In genomic region chr18:50284226-50284885, GRCh38 we compare ENCODE assay signal across 11 cellular contexts. TPM values are rescaled to one million over a fixed set of nuclear protein-coding genes. Genes with fewer than 3 reads are reported as not detected.
A peak's percentile ranks its signal among the peaks of the same experiment; 100 is the strongest.
DNase-seq lines count a peak whose midpoint lies in the region; ATAC-seq and TF ChIP-seq lines count a peak whose summit lies in the region.
"Had no signal": no experiment of that assay in that cellular context is flagged by ENCODE, and none has a peak within 500 bp of the region (broad histone marks: within the 10 kb centered on the region; RNA-seq: fewer than 3 reads in every experiment).

No MANE protein-coding gene starts in this region.

- CTCF ChIA-PET in CD8-positive, alpha-beta memory T cell (lab: Charles Lee), result no interaction called here
- CTCF ChIA-PET in HEK293T (lab: Yijun Ruan, JAX), result no interaction called here

- peaks cover 0 to 1% of the 10 kb centered on the region in 2 donors for H3K27me3 Mint-ChIP-seq in CD8-positive, alpha-beta memory T cell
- no peaks in the 10 kb centered on the region for H3K27me3 Mint-ChIP-seq in IgD-negative memory B cell
- no peaks in the 10 kb centered on the region for H3K27me3 Mint-ChIP-seq in activated naive CD8-positive, alpha-beta T cell
- no peaks in the 10 kb centered on the region for H3K27me3 Mint-ChIP-seq in naive B cell

- no peaks in the 10 kb centered on the region for H3K9me3 ChIP-seq in CD8-positive, alpha-beta memory T cell (ENCODE audit: low read length)

- H3K27ac ChIP-seq in CD8-positive, alpha-beta memory T cell (ENCODE audit: low read depth, low read length), result no peak overlapping the region

- H3K9me3 Mint-ChIP-seq in CD8-positive, alpha-beta memory T cell, result no peaks in the 10 kb centered on the region
- H3K9me3 Mint-ChIP-seq in IgD-negative memory B cell (no peaks in the 10 kb centered on the region), naive B cell (no peaks in the 10 kb centered on the region)
- H3K9me3 Mint-ChIP-seq in activated naive CD8-positive, alpha-beta T cell (ENCODE audit: low read depth), result no peaks in the 10 kb centered on the region

- H3K4me1 ChIP-seq in CD8-positive, alpha-beta memory T cell (ENCODE audit: insufficient read depth, low read length), result peaks cover 30% of the 10 kb centered on the region

- DNase-seq in CD8-positive, alpha-beta memory T cell, result no peak
- DNase-seq in naive B cell, result no peak
- DNase-seq in effector CD8-positive, alpha-beta T cell (lab: John Stamatoyannopoulos, UW), result no peak
- DNase-seq in HEK293T (ENCODE audit: extremely low spot score), result no peak
- no peak for DNase-seq in midbrain (lab: John Stamatoyannopoulos, UW)
- no peak for DNase-seq in NCI-H524 (lab: John Stamatoyannopoulos, UW)
- DNase-seq: cortex of kidney; NCI-H2029 treated with DMSO at 0.1 percent for 48 hours; stimulated activated CD4-positive, alpha-beta T cell treated with anti-CD3 and anti-CD28 coated beads, Interleukin-2, amount 100 ng/mL, for 48 hours had no signal

- POLR2A ChIA-PET in CD8-positive, alpha-beta memory T cell (lab: Charles Lee), result no interaction called here
- POLR2A ChIA-PET in HEK293T (lab: Yijun Ruan, JAX), result no interaction called here

- peaks cover 41 to 64% (median 44%) of the 10 kb centered on the region in 3 donors for H3K4me1 Mint-ChIP-seq in CD8-positive, alpha-beta memory T cell
- H3K4me1 Mint-ChIP-seq in IgD-negative memory B cell (peaks cover 21 to 34% (median 28%) of the 10 kb centered on the region in 3 donors), naive B cell (peaks cover 60 to 72% (median 61%) of the 10 kb centered on the region in 3 donors)
- H3K4me1 Mint-ChIP-seq in activated naive CD8-positive, alpha-beta T cell (ENCODE audit: low read depth), result peaks cover 37% of the 10 kb centered on the region

- H3K4me3 Mint-ChIP-seq in CD8-positive, alpha-beta memory T cell, result peak overlapping the region; percentile 9 to 81 (median 68)
- H3K4me3 Mint-ChIP-seq in IgD-negative memory B cell, result peak overlapping the region; percentile 48 to 96 (median 64)
- peak overlapping the region; percentile 3 for H3K4me3 Mint-ChIP-seq in activated naive CD8-positive, alpha-beta T cell
- peak overlapping the region; percentile 31 to 100 (median 91) for H3K4me3 Mint-ChIP-seq in naive B cell

- peaks cover 13 to 74% (median 17%) of the 10 kb centered on the region in 3 donors for H3K36me3 Mint-ChIP-seq in CD8-positive, alpha-beta memory T cell
- peaks cover 16% of the 10 kb centered on the region for H3K36me3 Mint-ChIP-seq in IgD-negative memory B cell
- H3K36me3 Mint-ChIP-seq in activated naive CD8-positive, alpha-beta T cell, result peaks cover 14% of the 10 kb centered on the region
- peaks cover 8 to 46% of the 10 kb centered on the region in 2 donors for H3K36me3 Mint-ChIP-seq in naive B cell

- ATAC-seq in naive B cell (ENCODE audit: low read depth in 2 of 2), result no peak

- H3K36me3 ChIP-seq in CD8-positive, alpha-beta memory T cell (ENCODE audit: insufficient read depth, low read length), result no peaks in the 10 kb centered on the region

- H3K4me3 ChIP-seq in CD8-positive, alpha-beta memory T cell (ENCODE audit: low read length), result no peak overlapping the region

- H3K27me3 ChIP-seq in CD8-positive, alpha-beta memory T cell (ENCODE audit: insufficient read depth, low read length, poor library complexity, severe bottlenecking), result no peaks in the 10 kb centered on the region

- peak overlapping the region in 4 of 8 donors; percentile 15 to 89 (median 71) for H3K27ac Mint-ChIP-seq in CD8-positive, alpha-beta memory T cell
- peak overlapping the region in 2 of 3 donors; percentile 90 to 92 for H3K27ac Mint-ChIP-seq in IgD-negative memory B cell
- no peak overlapping the region for H3K27ac Mint-ChIP-seq in activated naive CD8-positive, alpha-beta T cell
- peak overlapping the region in 1 of 6 donors; percentile 37 for H3K27ac Mint-ChIP-seq in naive B cell

TF ChIP-seq in HEK293T, 16 proteins besides CTCF, POLR2A, EP300 and RAD21:
- TF ChIP-seq FOXK2 (IDR thresholded peaks at IDR 0.05) (no peak), HDGF (IDR thresholded peaks at IDR 0.05; ENCODE audit: borderline replicate concordance) (no peak), FOXM1 (IDR thresholded peaks at IDR 0.05; ENCODE audit: borderline replicate concordance) (no peak), ELF4 (IDR thresholded peaks at IDR 0.05) (no peak), ZNF384 (IDR thresholded peaks at IDR 0.05) (no peak), BHLHE40 (IDR thresholded peaks at IDR 0.05; ENCODE audit: borderline replicate concordance) (no peak), FOXA1 (IDR thresholded peaks at IDR 0.05) (no peak), LEF1 (IDR thresholded peaks at IDR 0.05; ENCODE audit: borderline replicate concordance) (no peak), NFRKB (IDR thresholded peaks at IDR 0.05) (no peak), SUZ12 (IDR thresholded peaks at IDR 0.05) (no peak), PKNOX1 (IDR thresholded peaks at IDR 0.05) (no peak), L3MBTL2 (conservative IDR thresholded peaks at IDR 0.05) (no peak), ARNT (IDR thresholded peaks at IDR 0.05) (no peak), TARDBP (IDR thresholded peaks at IDR 0.05) (no peak), SP1 (IDR thresholded peaks at IDR 0.05) (no peak)

RNA-seq across cellular contexts. Expression of gene MBD1, which starts 3.0 kb away (rescaled TPM):
- 10 to 100 TPM; 83.0 to 99.2 TPM for total RNA-seq in CD8-positive, alpha-beta memory T cell
- polyA plus RNA-seq in CD8-positive, alpha-beta memory T cell, result 38.7 TPM
- polyA plus RNA-seq in IgD-negative memory B cell, result 42.6 TPM
- 10 to 100 TPM; 23.4 to 42.4 (median 25.0) TPM for polyA plus RNA-seq in naive B cell (ENCODE audit: low read depth in 6 of 6)

RNA-seq across cellular contexts. Expression of gene CXXC1, which starts 3.1 kb away (rescaled TPM):
- 100 to 1,000 TPM; 113 to 115 TPM for total RNA-seq in CD8-positive, alpha-beta memory T cell
- polyA plus RNA-seq in CD8-positive, alpha-beta memory T cell, result 64.6 TPM
- 98.6 TPM for polyA plus RNA-seq in IgD-negative memory B cell
- polyA plus RNA-seq in naive B cell (ENCODE audit: low read depth in 6 of 6), result 10 to 100 TPM; 56.7 to 97.3 (median 71.0) TPM

RNA-seq across cellular contexts. Expression of gene CFAP53, which starts 18.1 kb away (rescaled TPM):
- under 1 TPM; 0.49 to 0.53 TPM for total RNA-seq in CD8-positive, alpha-beta memory T cell
- polyA plus RNA-seq in CD8-positive, alpha-beta memory T cell, result not detected
- not detected for polyA plus RNA-seq in IgD-negative memory B cell
- under 1 TPM in 1 of 6 donors, not detected in 5; 0.27 TPM for polyA plus RNA-seq in naive B cell (ENCODE audit: low read depth in 6 of 6)

Comparison
In these comparisons a context has a peak if more than half of its experiments do, and no peak if none do; other contexts are left out.
1. H3K4me3 Mint-ChIP-seq: peak in every context shown above with its lines; median percentile 91 in naive B cell; 68 in CD8-positive, alpha-beta memory T cell; 64 in IgD-negative memory B cell; 3 in activated naive CD8-positive, alpha-beta T cell.